Comparison of ENCODE assay signal across 16 cellular contexts in genomic region chr2:154587739-154588138, GRCh38.
DNase-seq lines count a peak whose midpoint lies in the region; ATAC-seq and TF ChIP-seq lines count a peak whose summit lies in the region.
"Had no signal": no experiment of that assay in that cellular context is flagged by ENCODE, and none has a peak within 500 bp of the region (broad histone marks: within the 10 kb centered on the region; RNA-seq: fewer than 3 reads in every experiment).

No MANE protein-coding gene starts in this region.

- no peak overlapping the region for H3K14ac ChIP-seq in H9 (ENCODE audit: insufficient read depth, low read length)

- H3K27ac Mint-ChIP-seq in H9, result peak overlapping the region; percentile 19 to 26 (median 25); a peak in 4 of 7 replicates
- H3K27ac Mint-ChIP-seq: CD4-positive, alpha-beta T cell; IgD-negative memory B cell had no signal

- H3K27ac ChIP-seq in H9 (ENCODE audit: insufficient read length, low read depth, low read length) (no peak overlapping the region), hepatocyte (no peak overlapping the region), liver (ENCODE audit: low read depth in 1 of 2, low read length in 2 of 2) (no peak overlapping the region), foreskin keratinocyte (no peak overlapping the region)
- H3K27ac ChIP-seq: HL-60 had no signal

- no peak overlapping the region for H2BK12ac ChIP-seq in H9 (ENCODE audit: insufficient read length, low read depth, low read length)

- H2BK120ac ChIP-seq in H9 (ENCODE audit: low read depth, low read length, poor library complexity, severe bottlenecking), result no peak overlapping the region

- TF ChIP-seq CTCF in H9 (conservative IDR thresholded peaks at IDR 0.05) (no peak), hepatocyte (IDR thresholded peaks at IDR 0.05; ENCODE audit: poor library complexity) (no peak), liver (IDR thresholded peaks at IDR 0.05; ENCODE audit: low read depth, low read length, missing input control) (no peak), foreskin keratinocyte (conservative IDR thresholded peaks at IDR 0.05) (no peak)

- H2AK5ac ChIP-seq in H9 (ENCODE audit: insufficient read length, low read length), result no peak overlapping the region

- no peaks in the 10 kb centered on the region for H3K79me2 ChIP-seq in H9 (ENCODE audit: insufficient read depth, low read length)
- no peaks in the 10 kb centered on the region for H3K79me2 ChIP-seq in hepatocyte

- H3K9me3 ChIP-seq in H9 (ENCODE audit: control insufficient read depth, low read depth, low read length) (no peaks in the 10 kb centered on the region), hepatocyte (ENCODE audit: low read depth) (no peaks in the 10 kb centered on the region), liver (ENCODE audit: control insufficient read depth in 4 of 4, low read length in 3 of 4) (no peaks in the 10 kb centered on the region)

- peak overlapping the region; percentile 36 for H3T11ph ChIP-seq in H9 (ENCODE audit: low read length)

- H2BK20ac ChIP-seq in H9 (ENCODE audit: low read depth, low read length, poor library complexity, severe bottlenecking), result peak overlapping the region; percentile 11

- no peak overlapping the region for H3K23ac ChIP-seq in H9 (ENCODE audit: insufficient read length, low read depth, low read length)

- no peak overlapping the region for H3K56ac ChIP-seq in H9 (ENCODE audit: insufficient read length, low read depth, low read length)

- H2BK15ac ChIP-seq in H9 (ENCODE audit: low read depth, low read length), result no peak overlapping the region

- H2BK5ac ChIP-seq in H9 (ENCODE audit: insufficient read length, low read length), result no peak overlapping the region

- H3K4ac ChIP-seq in H9 (ENCODE audit: low read depth, low read length), result no peak overlapping the region

- no peak overlapping the region for H3K4me3 ChIP-seq in hepatocyte
- H3K4me3 ChIP-seq in liver (ENCODE audit: low read depth in 1 of 3, low read length in 3 of 3), result no peak overlapping the region

- H3K18ac ChIP-seq in H9 (ENCODE audit: insufficient read length, low read depth, low read length), result peak overlapping the region; percentile 38

- H3K4me1 ChIP-seq in H9 (ENCODE audit: insufficient read depth, low read length) (peaks cover 11% of the 10 kb centered on the region; the same call in 1 of the 2 replicates), hepatocyte (ENCODE audit: insufficient read depth) (no peaks in the 10 kb centered on the region), liver (ENCODE audit: control insufficient read depth in 4 of 4, insufficient read depth in 4 of 4, low read length in 3 of 4) (peaks cover 0 to 14% (median 2%) of the 10 kb centered on the region in 4 donors), foreskin keratinocyte (no peaks in the 10 kb centered on the region)

- peaks cover 55 to 57% of the 10 kb centered on the region in 2 experiments for H3K4me1 Mint-ChIP-seq in H9
- H3K4me1 Mint-ChIP-seq: IgD-negative memory B cell had no signal

- TF ChIP-seq RAD21 in liver (IDR thresholded peaks at IDR 0.05), result peak; percentile 10 to 14

- H3K4me2 ChIP-seq in H9 (ENCODE audit: insufficient read depth, insufficient read length, low read length) (no peak overlapping the region), hepatocyte (no peak overlapping the region)

- no peak for DNase-seq in H9
- DNase-seq in NCI-H82 treated with DMSO at 0.1 percent for 48 hours (lab: John Stamatoyannopoulos, UW; ENCODE audit: unreplicated experiment), result peak; percentile 89
- DNase-seq in hepatocyte (ENCODE audit: low spot score), result peak; percentile 8
- no peak for DNase-seq in foreskin keratinocyte
- DNase-seq in activated CD4-positive, alpha-beta T cell treated with anti-CD3 and anti-CD28 coated beads, Interleukin-2, amount 50 U/mL, for 4 hours, result no peak
- DNase-seq: 8988T; C1 segment of cervical spinal cord; CD4-positive, alpha-beta T cell; DMS79; H7; KG1 had no signal

- no peaks in the 10 kb centered on the region for H3K79me1 ChIP-seq in H9 (ENCODE audit: insufficient read depth, low read depth, low read length, poor library complexity, severe bottlenecking)

- no peaks in the 10 kb centered on the region for H3K36me3 Mint-ChIP-seq in H9 (ENCODE audit: insufficient read depth in 1 of 3, low read depth in 3 of 3)
- H3K36me3 Mint-ChIP-seq: IgD-negative memory B cell had no signal

- no peaks in the 10 kb centered on the region for H4K20me1 ChIP-seq in H9 (ENCODE audit: control insufficient read depth, insufficient read depth, insufficient read length)
- H4K20me1 ChIP-seq in hepatocyte (ENCODE audit: insufficient read depth, poor library complexity, severe bottlenecking), result no peaks in the 10 kb centered on the region

- peaks cover 0 to 2% of the 10 kb centered on the region in 2 experiments; a peak in 1 of 5 replicates for H3K9me3 Mint-ChIP-seq in H9
- H3K9me3 Mint-ChIP-seq: CD4-positive, alpha-beta T cell; IgD-negative memory B cell had no signal

- ATAC-seq in foreskin keratinocyte, result no peak
- ATAC-seq in HG03521 (IDR thresholded peaks at IDR 0.05; ENCODE audit: unreplicated experiment), result no peak
- no peak for ATAC-seq in HG03196 (IDR thresholded peaks at IDR 0.05; ENCODE audit: unreplicated experiment)

- H3K27me3 Mint-ChIP-seq in H9 (ENCODE audit: low read depth), result no peaks in the 10 kb centered on the region
- H3K27me3 Mint-ChIP-seq: CD4-positive, alpha-beta T cell; IgD-negative memory B cell had no signal

- H2AFZ ChIP-seq in H9 (ENCODE audit: low read length) (no peak overlapping the region), hepatocyte (no peak overlapping the region)

- no peak overlapping the region for H4K91ac ChIP-seq in H9 (ENCODE audit: insufficient read length, low read depth, low read length)

- H4K5ac ChIP-seq in H9 (ENCODE audit: insufficient read length, low read depth, low read length), result no peak overlapping the region

- H3K27me3 ChIP-seq in H9 (ENCODE audit: insufficient read depth, low read length) (no peaks in the 10 kb centered on the region), hepatocyte (no peaks in the 10 kb centered on the region), liver (ENCODE audit: control insufficient read depth in 4 of 4, insufficient read depth in 4 of 4, low read length in 3 of 4) (no peaks in the 10 kb centered on the region), foreskin keratinocyte (no peaks in the 10 kb centered on the region)

- no peaks in the 10 kb centered on the region for H3K36me3 ChIP-seq in hepatocyte (replicated peaks; ENCODE audit: insufficient read depth, low read depth)
- no peaks in the 10 kb centered on the region for H3K36me3 ChIP-seq in liver (ENCODE audit: control insufficient read depth in 4 of 4, insufficient read depth in 3 of 4, low read depth in 1 of 4, low read length in 3 of 4)

- no CpG with 5 or more reads among the region's 1 CpG for WGBS in H9 (ENCODE audit: extremely low coverage, insufficient read length, low lambda C conversion rate)
- 46% methylated on average over 1 of the region's 1 CpG for WGBS in hepatocyte (ENCODE audit: low lambda C conversion rate, missing lambda C conversion rate)
- WGBS in liver, result 26% methylated on average over 1 of the region's 1 CpG

- no peak overlapping the region for H3K9ac ChIP-seq in H9 (ENCODE audit: extremely low read depth, insufficient read length, low read length)
- H3K9ac ChIP-seq in liver (ENCODE audit: low read depth in 1 of 2, low read length in 2 of 2), result no peak overlapping the region

- H4K8ac ChIP-seq in H9 (replicated peaks; ENCODE audit: insufficient read length, low read depth, low read length), result no peak overlapping the region

- H3K23me2 ChIP-seq in H9 (ENCODE audit: insufficient read length, low read depth, low read length, poor library complexity, severe bottlenecking), result no peaks in the 10 kb centered on the region

- no peaks in the 10 kb centered on the region for H3K9me2 ChIP-seq in hepatocyte (replicated peaks; ENCODE audit: insufficient read depth)

- no peak overlapping the region for H3K4me3 Mint-ChIP-seq in H9
- H3K4me3 Mint-ChIP-seq: CD4-positive, alpha-beta T cell; IgD-negative memory B cell had no signal

TF ChIP-seq in liver, 16 proteins besides CTCF, POLR2A, EP300 and RAD21 (continues in another document):
- peak; percentile 24 for TF ChIP-seq FOXA2 (IDR thresholded peaks at IDR 0.05)
- peak in 1 of 2 donors; percentile 47 for TF ChIP-seq JUND (IDR thresholded peaks at IDR 0.05)
- TF ChIP-seq GABPA (IDR thresholded peaks at IDR 0.05 in 1 of 2, conservative IDR thresholded peaks at IDR 0.05 in 1 of 2), result no peak
- TF ChIP-seq NR2F2 (IDR thresholded peaks at IDR 0.05), result no peak
- TF ChIP-seq, protein P1, sequence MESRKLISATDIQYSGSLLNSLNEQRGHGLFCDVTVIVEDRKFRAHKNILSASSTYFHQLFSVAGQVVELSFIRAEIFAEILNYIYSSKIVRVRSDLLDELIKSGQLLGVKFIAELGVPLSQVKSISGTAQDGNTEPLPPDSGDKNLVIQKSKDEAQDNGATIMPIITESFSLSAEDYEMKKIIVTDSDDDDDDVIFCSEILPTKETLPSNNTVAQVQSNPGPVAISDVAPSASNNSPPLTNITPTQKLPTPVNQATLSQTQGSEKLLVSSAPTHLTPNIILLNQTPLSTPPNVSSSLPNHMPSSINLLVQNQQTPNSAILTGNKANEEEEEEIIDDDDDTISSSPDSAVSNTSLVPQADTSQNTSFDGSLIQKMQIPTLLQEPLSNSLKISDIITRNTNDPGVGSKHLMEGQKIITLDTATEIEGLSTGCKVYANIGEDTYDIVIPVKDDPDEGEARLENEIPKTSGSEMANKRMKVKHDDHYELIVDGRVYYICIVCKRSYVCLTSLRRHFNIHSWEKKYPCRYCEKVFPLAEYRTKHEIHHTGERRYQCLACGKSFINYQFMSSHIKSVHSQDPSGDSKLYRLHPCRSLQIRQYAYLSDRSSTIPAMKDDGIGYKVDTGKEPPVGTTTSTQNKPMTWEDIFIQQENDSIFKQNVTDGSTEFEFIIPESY (IDR thresholded peaks at IDR 0.05), result no peak
- TF ChIP-seq ATF3 (IDR thresholded peaks at IDR 0.05), result no peak
- TF ChIP-seq FOXA1 (IDR thresholded peaks at IDR 0.05), result no peak
- peak; percentile 77 for TF ChIP-seq HNF4G (IDR thresholded peaks at IDR 0.05)
- peak; percentile 30 for TF ChIP-seq YY1 (IDR thresholded peaks at IDR 0.05)
- TF ChIP-seq EGR1 (IDR thresholded peaks at IDR 0.05; ENCODE audit: low read depth in 2 of 2), result no peak
- TF ChIP-seq RXRA (IDR thresholded peaks at IDR 0.05), result peak; percentile 44 to 57
- TF ChIP-seq, protein P2, sequence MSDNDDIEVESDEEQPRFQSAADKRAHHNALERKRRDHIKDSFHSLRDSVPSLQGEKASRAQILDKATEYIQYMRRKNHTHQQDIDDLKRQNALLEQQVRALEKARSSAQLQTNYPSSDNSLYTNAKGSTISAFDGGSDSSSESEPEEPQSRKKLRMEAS (IDR thresholded peaks at IDR 0.05), result peak; percentile 11

Comparison
In these comparisons a context has a peak if more than half of its experiments do, and no peak if none do; other contexts are left out.
1. DNase-seq: peak in NCI-H82 treated with DMSO at 0.1 percent for 48 hours (single experiment) and hepatocyte (single experiment); none in H9 (single experiment), foreskin keratinocyte (0 of 2) and activated CD4-positive, alpha-beta T cell treated with anti-CD3 and anti-CD28 coated beads, Interleukin-2, amount 50 U/mL, for 4 hours (0 of 2).